13 cellular contexts compared by ENCODE assay signal in the genomic region with DNA sequence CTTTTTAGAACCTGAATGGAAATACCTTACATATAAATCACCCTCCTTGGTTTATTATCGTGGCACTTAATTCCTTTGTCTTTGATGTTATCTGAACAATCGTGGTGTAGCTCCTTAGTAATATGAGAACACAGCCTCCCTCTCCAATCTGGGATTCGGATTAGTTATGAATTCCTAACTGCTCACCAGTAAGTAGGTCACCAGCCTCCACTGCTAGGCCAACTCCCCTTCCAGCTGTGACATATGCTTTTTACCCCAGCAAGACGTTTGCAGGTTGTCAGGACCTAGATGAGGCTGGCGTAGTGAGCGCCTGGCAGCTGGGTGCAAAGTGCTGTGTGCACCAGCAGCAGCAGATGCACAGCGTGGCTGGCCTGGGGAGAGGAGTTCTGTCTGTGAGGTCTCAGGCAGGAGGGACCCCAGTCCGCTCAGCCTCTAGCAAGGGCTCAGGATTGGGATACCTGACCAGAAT. TPM values are rescaled to one million over a fixed set of nuclear protein-coding genes. Genes with fewer than 3 reads are reported as not detected.
DNase-seq lines count a peak whose midpoint lies in the region; ATAC-seq, FAIRE-seq and TF ChIP-seq lines count a peak whose summit lies in the region.
"Had no signal": no experiment of that assay in that cellular context is flagged by ENCODE, and none has a peak within 500 bp of the region (broad histone marks: within the 10 kb centered on the region; RNA-seq: fewer than 3 reads in every experiment).

No MANE protein-coding gene starts in this region.

- H4K91ac ChIP-seq in mesenchymal stem cell (ENCODE audit: low read length), result no peak overlapping the region

- peaks cover 10% of the 10 kb centered on the region for H3K79me1 ChIP-seq in mesenchymal stem cell (replicated peaks; ENCODE audit: low read length, poor library complexity, severe bottlenecking)

- no peak overlapping the region for H2BK5ac ChIP-seq in mesenchymal stem cell (ENCODE audit: low read depth, low read length, poor library complexity, severe bottlenecking)

- no peak overlapping the region for H3K4me3 ChIP-seq in astrocyte (ENCODE audit: insufficient read depth, low read depth, low read length)
- H3K4me3 ChIP-seq in mesenchymal stem cell (ENCODE audit: insufficient read depth in 1 of 2, low read depth in 1 of 2, low read length in 2 of 2), result no peak overlapping the region
- H3K4me3 ChIP-seq in neural progenitor cell, result no peak overlapping the region
- H3K4me3 ChIP-seq: right atrium auricular region had no signal

- H3K27ac ChIP-seq in astrocyte (ENCODE audit: low read depth, low read length), result no peak overlapping the region
- no peak overlapping the region for H3K27ac ChIP-seq in mesenchymal stem cell (ENCODE audit: low read length, poor library complexity, severe bottlenecking)
- H3K27ac ChIP-seq in neural progenitor cell, result no peak overlapping the region
- H3K27ac ChIP-seq: C4-2B, right atrium auricular region had no signal

- 91% methylated on average over 8 of the region's 8 CpGs for WGBS in mesenchymal stem cell

- no peak overlapping the region for H3K23ac ChIP-seq in mesenchymal stem cell (ENCODE audit: low read length in 2 of 2)

- H2BK15ac ChIP-seq in mesenchymal stem cell (ENCODE audit: low read depth, poor library complexity, severe bottlenecking), result no peak overlapping the region

- H3K4ac ChIP-seq in mesenchymal stem cell (ENCODE audit: low read depth in 1 of 2, low read length in 2 of 2), result no peak overlapping the region

- no peaks in the 10 kb centered on the region for H3K27me3 ChIP-seq in astrocyte (ENCODE audit: insufficient read depth, low read length)
- H3K27me3 ChIP-seq in mesenchymal stem cell (ENCODE audit: control insufficient read depth in 1 of 2, insufficient read depth in 1 of 2, low read length in 2 of 2), result no peaks in the 10 kb centered on the region
- no peaks in the 10 kb centered on the region for H3K27me3 ChIP-seq in neural progenitor cell
- H3K27me3 ChIP-seq: right atrium auricular region had no signal

- H2AFZ ChIP-seq in astrocyte (ENCODE audit: low read depth, low read length), result no peak overlapping the region
- no peak overlapping the region for H2AFZ ChIP-seq in mesenchymal stem cell (ENCODE audit: low read depth, low read length)
- H2AFZ ChIP-seq in neural progenitor cell (replicated peaks), result no peak overlapping the region

- no peak overlapping the region for H2BK12ac ChIP-seq in mesenchymal stem cell (ENCODE audit: low read length in 2 of 2)

- H3K9ac ChIP-seq in astrocyte (ENCODE audit: low read length) (no peak overlapping the region), mesenchymal stem cell (ENCODE audit: low read length) (no peak overlapping the region), neural progenitor cell (no peak overlapping the region)

- H3K36me3 ChIP-seq in astrocyte (ENCODE audit: insufficient read depth, low read length), result peaks cover 5% of the 10 kb centered on the region
- H3K36me3 ChIP-seq in mesenchymal stem cell (ENCODE audit: control insufficient read depth in 1 of 2, insufficient read depth in 2 of 2, low read depth in 1 of 2, low read length in 2 of 2), result peaks cover 65 to 82% of the 10 kb centered on the region in 2 experiments
- no peaks in the 10 kb centered on the region for H3K36me3 ChIP-seq in neural progenitor cell
- H3K36me3 ChIP-seq: right atrium auricular region had no signal

- peaks cover 14% of the 10 kb centered on the region for H3K4me1 ChIP-seq in astrocyte (ENCODE audit: insufficient read depth, low read length)
- peaks cover 7% of the 10 kb centered on the region for H3K4me1 ChIP-seq in mesenchymal stem cell (ENCODE audit: control insufficient read depth, insufficient read depth, low read depth, low read length)
- no peaks in the 10 kb centered on the region for H3K4me1 ChIP-seq in neural progenitor cell

- H3K27me3 Mint-ChIP-seq in astrocyte (ENCODE audit: low read depth, unreplicated experiment), result no peaks in the 10 kb centered on the region
- peaks cover 7% of the 10 kb centered on the region for H3K27me3 Mint-ChIP-seq in neural progenitor cell (ENCODE audit: insufficient read depth, low read depth)
- H3K27me3 Mint-ChIP-seq: activated naive CD4-positive, alpha-beta T cell treated with anti-CD3 and anti-CD28 coated beads, Interleukin-2, amount 50 U/mL, for 24 hours; T-helper 17 cell had no signal

- TF ChIP-seq CTCF in astrocyte (IDR thresholded peaks at IDR 0.05; ENCODE audit: insufficient read depth, low read depth, low read length) (no peak), neural progenitor cell (IDR thresholded peaks at IDR 0.05) (no peak)

- no peak overlapping the region for H3K4me3 Mint-ChIP-seq in astrocyte (ENCODE audit: unreplicated experiment)
- H3K4me3 Mint-ChIP-seq in neural progenitor cell, result no peak overlapping the region
- H3K4me3 Mint-ChIP-seq: activated naive CD4-positive, alpha-beta T cell treated with anti-CD3 and anti-CD28 coated beads, Interleukin-2, amount 50 U/mL, for 24 hours; T-helper 17 cell had no signal

- H3K36me3 Mint-ChIP-seq in astrocyte (ENCODE audit: low read depth, unreplicated experiment) (peaks cover 42% of the 10 kb centered on the region), neural progenitor cell (peaks cover 22% of the 10 kb centered on the region)

- H3K4me2 ChIP-seq in astrocyte (ENCODE audit: low read length) (peak overlapping the region; percentile 49), mesenchymal stem cell (ENCODE audit: low read length, poor library complexity, severe bottlenecking) (no peak overlapping the region), neural progenitor cell (no peak overlapping the region)

- H3K14ac ChIP-seq in mesenchymal stem cell (ENCODE audit: low read length in 2 of 2), result no peak overlapping the region

- H3K18ac ChIP-seq in mesenchymal stem cell (ENCODE audit: low read depth in 1 of 2, low read length in 2 of 2), result peak overlapping the region in 1 of 2 experiments; percentile 13

- H4K8ac ChIP-seq in mesenchymal stem cell (ENCODE audit: low read length), result peak overlapping the region; percentile 67

- peaks cover 13% of the 10 kb centered on the region for H3K9me3 Mint-ChIP-seq in astrocyte (ENCODE audit: unreplicated experiment)
- peaks cover 15% of the 10 kb centered on the region for H3K9me3 Mint-ChIP-seq in neural progenitor cell
- H3K9me3 Mint-ChIP-seq: activated naive CD4-positive, alpha-beta T cell treated with anti-CD3 and anti-CD28 coated beads, Interleukin-2, amount 50 U/mL, for 24 hours had no signal

- FAIRE-seq in astrocyte (lab: Jason Lieb, UNC), result no peak

- H3K9me3 ChIP-seq in astrocyte (ENCODE audit: insufficient read depth, low read depth, low read length), result peaks cover 2% of the 10 kb centered on the region
- H3K9me3 ChIP-seq in mesenchymal stem cell (ENCODE audit: control insufficient read depth, low read length), result peaks cover 3% of the 10 kb centered on the region
- H3K9me3 ChIP-seq in neural progenitor cell (ENCODE audit: low read depth), result no peaks in the 10 kb centered on the region

- peak overlapping the region; percentile 69 for H2AK5ac ChIP-seq in mesenchymal stem cell (ENCODE audit: low read length, severe bottlenecking)

- peaks cover 8% of the 10 kb centered on the region for H3K4me1 Mint-ChIP-seq in astrocyte (ENCODE audit: low read depth, unreplicated experiment)
- peaks cover 9% of the 10 kb centered on the region for H3K4me1 Mint-ChIP-seq in neural progenitor cell
- H3K4me1 Mint-ChIP-seq: activated naive CD4-positive, alpha-beta T cell treated with anti-CD3 and anti-CD28 coated beads, Interleukin-2, amount 50 U/mL, for 24 hours; T-helper 17 cell had no signal

- DNase-seq in DMS 273 treated with DMSO at 0.1 percent for 48 hours (lab: John Stamatoyannopoulos, UW), result peak; percentile 22
- peak; percentile 2 for DNase-seq in LoVo (ENCODE audit: low spot score)
- peak; percentile 98 for DNase-seq in astrocyte (ENCODE audit: low read depth)
- DNase-seq in mesenchymal stem cell, result no peak
- no peak for DNase-seq in neural progenitor cell (ENCODE audit: low spot score)
- DNase-seq: NCI-H1417, T-helper 17 cell had no signal

- H3K79me2 ChIP-seq in astrocyte (ENCODE audit: insufficient read depth, low read length), result no peaks in the 10 kb centered on the region
- H3K79me2 ChIP-seq in neural progenitor cell (ENCODE audit: low read depth), result no peaks in the 10 kb centered on the region

- no peak for ATAC-seq in GM21381 (IDR thresholded peaks at IDR 0.05; ENCODE audit: unreplicated experiment)
- no peak for ATAC-seq in HG03469 (IDR thresholded peaks at IDR 0.05; ENCODE audit: unreplicated experiment)
- no peak for ATAC-seq in HG03378 (IDR thresholded peaks at IDR 0.05; ENCODE audit: unreplicated experiment)
- ATAC-seq: T-helper 17 cell had no signal

- H3K27ac Mint-ChIP-seq in astrocyte (ENCODE audit: unreplicated experiment) (no peak overlapping the region), neural progenitor cell (no peak overlapping the region)
- H3K27ac Mint-ChIP-seq: activated naive CD4-positive, alpha-beta T cell treated with anti-CD3 and anti-CD28 coated beads, Interleukin-2, amount 50 U/mL, for 24 hours; T-helper 17 cell had no signal

- H3F3A ChIP-seq in neural progenitor cell (ENCODE audit: low read depth), result no peaks in the 10 kb centered on the region

- H4K20me1 ChIP-seq in astrocyte (ENCODE audit: insufficient read depth, low read length) (no peaks in the 10 kb centered on the region), neural progenitor cell (ENCODE audit: low read depth) (no peaks in the 10 kb centered on the region)

- H2BK120ac ChIP-seq in mesenchymal stem cell (ENCODE audit: low read depth, low read length), result no peak overlapping the region

RNA-seq across cellular contexts. Expression of gene NTPCR, which starts 38.2 kb away (rescaled TPM):
- total RNA-seq in astrocyte, result 41.5 and 54.5 TPM in 2 replicates
- polyA plus RNA-seq in mesenchymal stem cell (2013, experiment 1 of 2), result 33.9 TPM
- polyA plus RNA-seq in mesenchymal stem cell (2013, experiment 2 of 2), result 34.1 TPM
- total RNA-seq in neural progenitor cell (ENCODE audit: low replicate concordance), result 59.4 and 65.7 TPM in 2 replicates

Comparison
In these comparisons a context has a peak if more than half of its experiments do, and no peak if none do; other contexts are left out.
1. DNase-seq: peak in DMS 273 treated with DMSO at 0.1 percent for 48 hours (single experiment), LoVo (single experiment) and astrocyte (single experiment); none in mesenchymal stem cell (single experiment) and neural progenitor cell (single experiment).